20 cellular contexts compared by ENCODE assay signal in the genomic region with DNA sequence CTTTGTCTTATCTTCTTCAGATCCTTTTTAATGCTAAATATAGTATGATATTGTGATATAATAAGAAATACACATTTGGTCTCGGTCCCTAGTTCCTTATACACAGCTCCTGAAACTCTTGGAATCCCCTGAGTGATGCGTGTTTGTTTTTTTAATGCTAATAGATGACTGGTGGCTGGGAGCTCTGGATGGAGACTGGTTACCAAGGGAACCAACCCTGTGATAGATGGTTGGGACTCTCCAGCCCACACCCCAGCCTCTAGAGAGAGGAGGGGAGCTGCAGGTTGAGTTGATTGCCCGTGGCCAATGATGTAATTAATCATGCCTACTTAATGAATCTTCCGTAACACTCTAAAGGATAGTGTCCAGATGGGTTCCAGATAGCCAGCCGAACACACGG.
A peak's percentile ranks its signal among the peaks of the same experiment; 100 is the strongest.
DNase-seq lines count a peak whose midpoint lies in the region; ATAC-seq and TF ChIP-seq lines count a peak whose summit lies in the region.
"Had no signal": no experiment of that assay in that cellular context is flagged by ENCODE, and none has a peak within 500 bp of the region (broad histone marks: within the 10 kb centered on the region; RNA-seq: fewer than 3 reads in every experiment).

No MANE protein-coding gene starts in this region.

- no peak for TF ChIP-seq RAD21 in neural cell (conservative IDR thresholded peaks at IDR 0.05)

- no peaks in the 10 kb centered on the region for H4K20me1 ChIP-seq in neural cell (ENCODE audit: insufficient read depth)

- no peak overlapping the region for H3K4me2 ChIP-seq in neural cell (ENCODE audit: low read length)
- H3K4me2 ChIP-seq: SK-N-SH had no signal

- WGBS in esophagus muscularis mucosa = 80% methylated on average over 4 of the region's 6 CpGs

- no peaks in the 10 kb centered on the region for H3F3A ChIP-seq in neural cell (ENCODE audit: insufficient read depth, low read length, poor library complexity, severe bottlenecking)

- H3K79me2 ChIP-seq in neural cell (replicated peaks; ENCODE audit: insufficient read depth, low read length) = no peaks in the 10 kb centered on the region

- TF ChIP-seq EP300 in esophagus muscularis mucosa (IDR thresholded peaks at IDR 0.05) (no peak), neural cell (conservative IDR thresholded peaks at IDR 0.05; ENCODE audit: poor library complexity, severe bottlenecking) (no peak)

- ATAC-seq in HG03280 (IDR thresholded peaks at IDR 0.05; ENCODE audit: unreplicated experiment) = no peak
- ATAC-seq: PC-3 had no signal

- H3K9me3 ChIP-seq in esophagus muscularis mucosa = no peaks in the 10 kb centered on the region
- no peaks in the 10 kb centered on the region for H3K9me3 ChIP-seq in neural cell (ENCODE audit: low read length)
- H3K9me3 ChIP-seq: HAP-1, SK-N-SH had no signal

- peaks cover 0 to 20% (median 3%) of the 10 kb centered on the region in 4 donors for H3K36me3 ChIP-seq in esophagus muscularis mucosa
- H3K36me3 ChIP-seq in neural cell (ENCODE audit: insufficient read depth, low read length) = no peaks in the 10 kb centered on the region
- H3K36me3 ChIP-seq: HAP-1 had no signal

- H3K9ac ChIP-seq in neural cell (ENCODE audit: low read length) = no peak overlapping the region
- H3K9ac ChIP-seq: SK-N-SH had no signal

- H3K27me3 ChIP-seq in esophagus muscularis mucosa (no peaks in the 10 kb centered on the region), neural cell (ENCODE audit: insufficient read depth, low read depth, low read length) (no peaks in the 10 kb centered on the region)

- H3K27ac ChIP-seq in esophagus muscularis mucosa (replicated peaks in 1 of 4) (no peak overlapping the region), neural cell (ENCODE audit: low read length) (no peak overlapping the region)

- DNase-seq in NCI-H748 (lab: John Stamatoyannopoulos, UW; ENCODE audit: unreplicated experiment) = peak; percentile 6
- DNase-seq in NCI-H748 treated with DMSO at 0.1 percent for 48 hours (lab: John Stamatoyannopoulos, UW) = no peak
- peak; percentile 75 for DNase-seq in astrocyte of the hippocampus (ENCODE audit: low read depth, low spot score)
- peak; percentile 17 for DNase-seq in esophagus muscularis mucosa (ENCODE audit: extremely low spot score)
- no peak for DNase-seq in activated T-cell treated with anti-CD3 and anti-CD28 coated beads, Interleukin-2, amount 50 U/mL, for 48 hours
- DNase-seq in NK-92 treated with Interleukin-12 subunit alpha and Interleukin-12 subunit beta, amount 100 ng/mL, for 24 hours (lab: John Stamatoyannopoulos, UW) = no peak
- DNase-seq: DMS 273 treated with DMSO at 0.1 percent for 48 hours, DND-41, KBM-7, NCI-H1105, NCI-H1694 treated with DMSO at 0.1 percent for 48 hours, NCI-H345, NCI-H524 treated with DMSO at 0.1 percent for 48 hours, PC-3, RPMI8226, SHP77 treated with DMSO at 0.1 percent for 48 hours, SK-N-SH had no signal

- no peak overlapping the region for H2AFZ ChIP-seq in neural cell (ENCODE audit: low read depth, low read length)

- intact Hi-C loops in esophagus muscularis mucosa (cut with DNase I) = no loop called here

- no peaks in the 10 kb centered on the region for H3K9me2 ChIP-seq in neural cell (ENCODE audit: insufficient read depth, low read length)
- H3K9me2 ChIP-seq: SK-N-SH had no signal

- H3K4me1 ChIP-seq in esophagus muscularis mucosa = peaks cover 0 to 6% (median 2%) of the 10 kb centered on the region in 4 donors
- H3K4me1 ChIP-seq: HAP-1 had no signal

- TF ChIP-seq POLR2A in esophagus muscularis mucosa (IDR thresholded peaks at IDR 0.05; ENCODE audit: low read depth) = no peak

- TF ChIP-seq CTCF in esophagus muscularis mucosa (IDR thresholded peaks at IDR 0.05) (no peak), neural cell (IDR thresholded peaks at IDR 0.05; ENCODE audit: poor library complexity, severe bottlenecking) (no peak)

- H3K4me3 ChIP-seq in esophagus muscularis mucosa = no peak overlapping the region
- H3K4me3 ChIP-seq in neural cell (ENCODE audit: low read length) = peak overlapping the region; percentile 16
- H3K4me3 ChIP-seq: HAP-1 had no signal

TF ChIP-seq in neural cell, 6 proteins besides CTCF, POLR2A, EP300 and RAD21:
- no peak for TF ChIP-seq EZH2 (IDR thresholded peaks at IDR 0.05; ENCODE audit: borderline replicate concordance, insufficient read depth, low read length, poor library complexity, severe bottlenecking)
- TF ChIP-seq, protein P1, sequence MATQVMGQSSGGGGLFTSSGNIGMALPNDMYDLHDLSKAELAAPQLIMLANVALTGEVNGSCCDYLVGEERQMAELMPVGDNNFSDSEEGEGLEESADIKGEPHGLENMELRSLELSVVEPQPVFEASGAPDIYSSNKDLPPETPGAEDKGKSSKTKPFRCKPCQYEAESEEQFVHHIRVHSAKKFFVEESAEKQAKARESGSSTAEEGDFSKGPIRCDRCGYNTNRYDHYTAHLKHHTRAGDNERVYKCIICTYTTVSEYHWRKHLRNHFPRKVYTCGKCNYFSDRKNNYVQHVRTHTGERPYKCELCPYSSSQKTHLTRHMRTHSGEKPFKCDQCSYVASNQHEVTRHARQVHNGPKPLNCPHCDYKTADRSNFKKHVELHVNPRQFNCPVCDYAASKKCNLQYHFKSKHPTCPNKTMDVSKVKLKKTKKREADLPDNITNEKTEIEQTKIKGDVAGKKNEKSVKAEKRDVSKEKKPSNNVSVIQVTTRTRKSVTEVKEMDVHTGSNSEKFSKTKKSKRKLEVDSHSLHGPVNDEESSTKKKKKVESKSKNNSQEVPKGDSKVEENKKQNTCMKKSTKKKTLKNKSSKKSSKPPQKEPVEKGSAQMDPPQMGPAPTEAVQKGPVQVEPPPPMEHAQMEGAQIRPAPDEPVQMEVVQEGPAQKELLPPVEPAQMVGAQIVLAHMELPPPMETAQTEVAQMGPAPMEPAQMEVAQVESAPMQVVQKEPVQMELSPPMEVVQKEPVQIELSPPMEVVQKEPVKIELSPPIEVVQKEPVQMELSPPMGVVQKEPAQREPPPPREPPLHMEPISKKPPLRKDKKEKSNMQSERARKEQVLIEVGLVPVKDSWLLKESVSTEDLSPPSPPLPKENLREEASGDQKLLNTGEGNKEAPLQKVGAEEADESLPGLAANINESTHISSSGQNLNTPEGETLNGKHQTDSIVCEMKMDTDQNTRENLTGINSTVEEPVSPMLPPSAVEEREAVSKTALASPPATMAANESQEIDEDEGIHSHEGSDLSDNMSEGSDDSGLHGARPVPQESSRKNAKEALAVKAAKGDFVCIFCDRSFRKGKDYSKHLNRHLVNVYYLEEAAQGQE (IDR thresholded peaks at IDR 0.05; ENCODE audit: borderline replicate concordance) = no peak
- no peak for TF ChIP-seq TAF1 (IDR thresholded peaks at IDR 0.05; ENCODE audit: low read depth)

Comparison
In these comparisons a context has a peak if more than half of its experiments do, and no peak if none do; other contexts are left out.
1. DNase-seq: peak in NCI-H748 (single experiment), astrocyte of the hippocampus (single experiment) and esophagus muscularis mucosa (single experiment); none in NCI-H748 treated with DMSO at 0.1 percent for 48 hours (single experiment), activated T-cell treated with anti-CD3 and anti-CD28 coated beads, Interleukin-2, amount 50 U/mL, for 48 hours (0 of 2) and NK-92 treated with Interleukin-12 subunit alpha and Interleukin-12 subunit beta, amount 100 ng/mL, for 24 hours (single experiment).